Comparison of ENCODE assay signal across 9 cellular contexts in genomic region chr17:71118039-71118438, GRCh38.
DNase-seq lines count a peak whose midpoint lies in the region; ATAC-seq and TF ChIP-seq lines count a peak whose summit lies in the region.
"Had no signal": no experiment of that assay in that cellular context is flagged by ENCODE, and none has a peak within 500 bp of the region (broad histone marks: within the 10 kb centered on the region; RNA-seq: fewer than 3 reads in every experiment).

No MANE protein-coding gene starts in this region.

- no peaks in the 10 kb centered on the region for H3K9me3 ChIP-seq in HCT116 (ENCODE audit: control insufficient read depth in 1 of 2, insufficient read depth in 1 of 2, low read depth in 1 of 2, low read length in 2 of 2)

- POLR2A ChIA-PET in HCT116 (lab: Charles Lee), result no interaction called here

- no peaks in the 10 kb centered on the region for H3K36me3 ChIP-seq in HCT116 (ENCODE audit: control insufficient read depth in 1 of 2, insufficient read depth in 2 of 2, low read length in 2 of 2)

- no peak for TF ChIP-seq POLR2A in HCT116 (IDR thresholded peaks at IDR 0.05; ENCODE audit: borderline replicate concordance, extremely low read depth, insufficient read depth, insufficient read length)

- no peaks in the 10 kb centered on the region for H3K27me3 ChIP-seq in HCT116 (ENCODE audit: insufficient read depth, low read length)

- H3K27ac ChIP-seq in HCT116 (ENCODE audit: low read depth, low read length), result no peak overlapping the region

- TF ChIP-seq CTCF in HCT116 (IDR thresholded peaks at IDR 0.05 in 2 of 3, conservative IDR thresholded peaks at IDR 0.05 in 1 of 3; ENCODE audit: borderline replicate concordance in 1 of 3, insufficient read depth in 1 of 3, low read depth in 2 of 3, low read length in 2 of 3) (peak; percentile 55 to 77 (median 66); a peak in 5 of 6 replicates), chondrocyte (IDR thresholded peaks at IDR 0.05) (peak; percentile 63), progenitor cell of endocrine pancreas (IDR thresholded peaks at IDR 0.05; ENCODE audit: unreplicated experiment) (peak; percentile 73)

- peak overlapping the region; percentile 50 for H2AFZ ChIP-seq in HCT116 (ENCODE audit: low read depth, low read length, poor library complexity, severe bottlenecking)

- H3K4me3 Mint-ChIP-seq in chondrocyte (ENCODE audit: unreplicated experiment) (no peak overlapping the region), progenitor cell of endocrine pancreas (ENCODE audit: low read depth) (no peak overlapping the region)

- no peak overlapping the region for H3K9ac ChIP-seq in HCT116 (ENCODE audit: low read length)

- CTCF ChIA-PET in HCT116 (lab: Charles Lee), result interaction anchor here (1.0 to 2.5 kb wide), 4 partner anchors 343 to 1421 kb away, joined by 4 to 15 read pairs (median 8); partner anchors contain the start of gene SOX9

- H3K27me3 Mint-ChIP-seq in chondrocyte (ENCODE audit: low read depth) (no peaks in the 10 kb centered on the region), progenitor cell of endocrine pancreas (peaks cover 22% of the 10 kb centered on the region)

- H3K9me3 Mint-ChIP-seq in chondrocyte (ENCODE audit: low read depth) (no peaks in the 10 kb centered on the region), progenitor cell of endocrine pancreas (ENCODE audit: low read depth) (peaks cover 5% of the 10 kb centered on the region)

- RAD21 ChIA-PET in HCT116 (lab: Charles Lee; ENCODE audit: low non-redundant PET in 1 of 2, low total read pairs in 2 of 2, uncharacterized antibody in 2 of 2, unreplicated experiment in 2 of 2), result no interaction called here

- H3K79me2 ChIP-seq in HCT116 (ENCODE audit: insufficient read depth, low read length), result no peaks in the 10 kb centered on the region

- no peaks in the 10 kb centered on the region for H3K9me2 ChIP-seq in HCT116 (ENCODE audit: insufficient read depth)

- no TSS peak for BruUV-seq in HCT116 (replicated peaks; lab: Mats Ljungman, UMichigan)

- in situ Hi-C loops in KBM-7 (cut with MboI; ENCODE audit: low pct_unique_long_range_greater_than_20kb, low sequenced_read_pairs), result no loop called here

- H3K4me3 ChIP-seq in HCT116 (replicated peaks in 1 of 2; ENCODE audit: low read depth in 1 of 2, low read length in 2 of 2), result no peak overlapping the region

- intact Hi-C loops in HCT116 (cut with micrococcal nuclease), result loop anchor here (1.0 to 5.0 kb wide), 4 partner anchors 343 to 1422 kb away; no protein-coding TSS in a partner anchor

- H4K20me1 ChIP-seq in HCT116 (ENCODE audit: insufficient read depth), result no peaks in the 10 kb centered on the region

- H3K36me3 Mint-ChIP-seq in chondrocyte (ENCODE audit: low read depth), result no peaks in the 10 kb centered on the region
- peaks cover 1% of the 10 kb centered on the region for H3K36me3 Mint-ChIP-seq in progenitor cell of endocrine pancreas (ENCODE audit: insufficient read depth)

- DNase-seq in HCT116 (ENCODE audit: low read depth, low spot score), result peak; percentile 29
- peak; percentile 25 for DNase-seq in NCI-H2171 (lab: John Stamatoyannopoulos, UW)
- no peak for DNase-seq in chondrocyte (ENCODE audit: low spot score)
- no peak for DNase-seq in progenitor cell of endocrine pancreas (ENCODE audit: low spot score, unreplicated experiment)
- no peak for DNase-seq in KBM-7
- DNase-seq in HUDEP-2 (lab: John Stamatoyannopoulos, UW; ENCODE audit: unreplicated experiment in 76 of 76), result no peak
- DNase-seq: activated CD4-positive, alpha-beta T cell treated with anti-CD3 and anti-CD28 coated beads for 4 hours; trophoblast cell had no signal

- peak; percentile 86 for TF ChIP-seq RAD21 in HCT116 (IDR thresholded peaks at IDR 0.05; ENCODE audit: low read depth)

- ATAC-seq in HCT116 (peak; percentile 46; the same call in 1 of the 2 replicates), GM21529 (IDR thresholded peaks at IDR 0.05; ENCODE audit: unreplicated experiment) (no peak)

- H3K27ac Mint-ChIP-seq in chondrocyte (ENCODE audit: unreplicated experiment) (no peak overlapping the region), progenitor cell of endocrine pancreas (no peak overlapping the region)

- H3K4me1 Mint-ChIP-seq in chondrocyte (ENCODE audit: low read depth) (peaks cover 3% of the 10 kb centered on the region), progenitor cell of endocrine pancreas (ENCODE audit: low read depth) (peaks cover 9% of the 10 kb centered on the region)

- no peaks in the 10 kb centered on the region for H3K4me1 ChIP-seq in HCT116 (ENCODE audit: control insufficient read depth in 1 of 2, insufficient read depth in 2 of 2, low read length in 2 of 2)

- H3K4me2 ChIP-seq in HCT116 (ENCODE audit: low read length), result no peak overlapping the region

TF ChIP-seq in HCT116, 20 proteins besides CTCF, POLR2A, EP300 and RAD21:
- no peak for TF ChIP-seq POLR2AphosphoS5 (IDR thresholded peaks at IDR 0.05; ENCODE audit: low read depth, low read length)
- no peak for TF ChIP-seq TCF7L2 (IDR thresholded peaks at IDR 0.05; ENCODE audit: borderline replicate concordance, extremely low read depth, insufficient read depth, insufficient read length)
- no peak for TF ChIP-seq FOSL1 (IDR thresholded peaks at IDR 0.05; ENCODE audit: low read depth)
- TF ChIP-seq ZFX (IDR thresholded peaks at IDR 0.05), result no peak
- TF ChIP-seq SIN3A (IDR thresholded peaks at IDR 0.05; ENCODE audit: low read depth), result no peak
- TF ChIP-seq EGR1 (IDR thresholded peaks at IDR 0.05; ENCODE audit: low read depth), result no peak
- no peak for TF ChIP-seq JUND (IDR thresholded peaks at IDR 0.05)
- TF ChIP-seq ELF1 (IDR thresholded peaks at IDR 0.05; ENCODE audit: borderline replicate concordance, low read depth), result no peak
- TF ChIP-seq, protein P1, sequence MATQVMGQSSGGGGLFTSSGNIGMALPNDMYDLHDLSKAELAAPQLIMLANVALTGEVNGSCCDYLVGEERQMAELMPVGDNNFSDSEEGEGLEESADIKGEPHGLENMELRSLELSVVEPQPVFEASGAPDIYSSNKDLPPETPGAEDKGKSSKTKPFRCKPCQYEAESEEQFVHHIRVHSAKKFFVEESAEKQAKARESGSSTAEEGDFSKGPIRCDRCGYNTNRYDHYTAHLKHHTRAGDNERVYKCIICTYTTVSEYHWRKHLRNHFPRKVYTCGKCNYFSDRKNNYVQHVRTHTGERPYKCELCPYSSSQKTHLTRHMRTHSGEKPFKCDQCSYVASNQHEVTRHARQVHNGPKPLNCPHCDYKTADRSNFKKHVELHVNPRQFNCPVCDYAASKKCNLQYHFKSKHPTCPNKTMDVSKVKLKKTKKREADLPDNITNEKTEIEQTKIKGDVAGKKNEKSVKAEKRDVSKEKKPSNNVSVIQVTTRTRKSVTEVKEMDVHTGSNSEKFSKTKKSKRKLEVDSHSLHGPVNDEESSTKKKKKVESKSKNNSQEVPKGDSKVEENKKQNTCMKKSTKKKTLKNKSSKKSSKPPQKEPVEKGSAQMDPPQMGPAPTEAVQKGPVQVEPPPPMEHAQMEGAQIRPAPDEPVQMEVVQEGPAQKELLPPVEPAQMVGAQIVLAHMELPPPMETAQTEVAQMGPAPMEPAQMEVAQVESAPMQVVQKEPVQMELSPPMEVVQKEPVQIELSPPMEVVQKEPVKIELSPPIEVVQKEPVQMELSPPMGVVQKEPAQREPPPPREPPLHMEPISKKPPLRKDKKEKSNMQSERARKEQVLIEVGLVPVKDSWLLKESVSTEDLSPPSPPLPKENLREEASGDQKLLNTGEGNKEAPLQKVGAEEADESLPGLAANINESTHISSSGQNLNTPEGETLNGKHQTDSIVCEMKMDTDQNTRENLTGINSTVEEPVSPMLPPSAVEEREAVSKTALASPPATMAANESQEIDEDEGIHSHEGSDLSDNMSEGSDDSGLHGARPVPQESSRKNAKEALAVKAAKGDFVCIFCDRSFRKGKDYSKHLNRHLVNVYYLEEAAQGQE (IDR thresholded peaks at IDR 0.05; ENCODE audit: low read depth), result no peak
TF ChIP-seq in HCT116: peak in this region for 0.

Comparison
In these comparisons a context has a peak if more than half of its experiments do, and no peak if none do; other contexts are left out.
1. DNase-seq: peak in HCT116 (single experiment) and NCI-H2171 (single experiment); none in chondrocyte (single experiment), progenitor cell of endocrine pancreas (single experiment), KBM-7 (single experiment) and HUDEP-2 (0 of 76).
2. Peak in every context shown above with its lines, with median percentiles within 50 percentile points of each other: CTCF ChIP-seq.